In genomic region chr17:19377602-19378415, GRCh38 we compare ENCODE assay signal across 1 cellular context.
TF ChIP-seq lines count a peak whose summit lies in the region.

No MANE protein-coding gene starts in this region.

TF ChIP-seq in K562, 482 proteins besides CTCF, POLR2A, EP300 and RAD21 (continued from another document and continues in another):
- TF ChIP-seq AFF1 (IDR thresholded peaks at IDR 0.05; ENCODE audit: low read depth in 1 of 2, partially characterized antibody in 2 of 2) (no peak), SRSF9 (IDR thresholded peaks at IDR 0.05; ENCODE audit: borderline replicate concordance, low read depth, low read length) (no peak), POLR3A (IDR thresholded peaks at IDR 0.05; ENCODE audit: borderline replicate concordance, extremely low read depth, insufficient read depth, insufficient read length) (no peak), GTF3C2 (IDR thresholded peaks at IDR 0.05; ENCODE audit: borderline replicate concordance, extremely low read depth, insufficient read length) (no peak), SETDB1 (IDR thresholded peaks at IDR 0.05; ENCODE audit: low read length) (no peak), NFXL1 (CRISPR knock-in tag; IDR thresholded peaks at IDR 0.05) (no peak), BRD4 (IDR thresholded peaks at IDR 0.05) (no peak), ZNF165 (CRISPR knock-in tag; IDR thresholded peaks at IDR 0.05; ENCODE audit: borderline replicate concordance) (no peak), NR2C1 (IDR thresholded peaks at IDR 0.05) (no peak), NR2C1 (tag; IDR thresholded peaks at IDR 0.05) (no peak), ZNF445 (CRISPR knock-in tag; IDR thresholded peaks at IDR 0.05; ENCODE audit: low read depth) (no peak), NFE2 (IDR thresholded peaks at IDR 0.05; ENCODE audit: low read depth) (no peak), KLF1 (tag; IDR thresholded peaks at IDR 0.05) (peak; percentile 95), ZNF436 (CRISPR knock-in tag; IDR thresholded peaks at IDR 0.05) (no peak), POLR2H (tag; IDR thresholded peaks at IDR 0.05; ENCODE audit: low read depth) (no peak), THAP7 (CRISPR knock-in tag; IDR thresholded peaks at IDR 0.05) (peak; percentile 94), BHLHE40 (IDR thresholded peaks at IDR 0.05; ENCODE audit: low read length) (peak; percentile 87), MTA2 (IDR thresholded peaks at IDR 0.05; ENCODE audit: low read depth) (no peak), CCNT2 (IDR thresholded peaks at IDR 0.05; ENCODE audit: borderline replicate concordance, extremely low read depth, insufficient read length, low read depth, low read length) (no peak), POLR2G (IDR thresholded peaks at IDR 0.05; ENCODE audit: low read depth, low read length) (peak; percentile 87), TOE1 (IDR thresholded peaks at IDR 0.05; ENCODE audit: borderline replicate concordance) (no peak; the same call in 1 of the 2 replicates), TOE1 (CRISPR knock-in tag; IDR thresholded peaks at IDR 0.05; ENCODE audit: borderline replicate concordance, low read depth) (no peak), E2F6 (IDR thresholded peaks at IDR 0.05; ENCODE audit: borderline replicate concordance in 1 of 2, extremely low read depth in 1 of 2, insufficient read depth in 1 of 2, insufficient read length in 1 of 2, low read depth in 1 of 2, low read length in 1 of 2, poor library complexity in 1 of 2, severe bottlenecking in 1 of 2) (peak in 1 of 2 experiments; percentile 54), BACH1 (tag; IDR thresholded peaks at IDR 0.05) (no peak), ZNF384 (IDR thresholded peaks at IDR 0.05; ENCODE audit: low read depth, low read length) (no peak), C11orf30 (IDR thresholded peaks at IDR 0.05; ENCODE audit: low read depth) (peak; percentile 48), SIN3A (IDR thresholded peaks at IDR 0.05; ENCODE audit: borderline replicate concordance in 2 of 2, control insufficient read depth in 1 of 2, low read depth in 2 of 2, low read length in 2 of 2) (peak in 1 of 2 experiments; percentile 25; a peak in 1 of 4 replicates), ZNF76 (CRISPR knock-in tag; IDR thresholded peaks at IDR 0.05; ENCODE audit: borderline replicate concordance) (no peak), SMARCA5 (IDR thresholded peaks at IDR 0.05) (no peak), PTRF (tag; IDR thresholded peaks at IDR 0.05) (no peak), TGIF2 (CRISPR knock-in tag; IDR thresholded peaks at IDR 0.05) (no peak), ATF6 (CRISPR knock-in tag; IDR thresholded peaks at IDR 0.05) (no peak), CAMTA2 (CRISPR knock-in tag; conservative IDR thresholded peaks at IDR 0.05) (no peak)
- TF ChIP-seq, protein P1, sequence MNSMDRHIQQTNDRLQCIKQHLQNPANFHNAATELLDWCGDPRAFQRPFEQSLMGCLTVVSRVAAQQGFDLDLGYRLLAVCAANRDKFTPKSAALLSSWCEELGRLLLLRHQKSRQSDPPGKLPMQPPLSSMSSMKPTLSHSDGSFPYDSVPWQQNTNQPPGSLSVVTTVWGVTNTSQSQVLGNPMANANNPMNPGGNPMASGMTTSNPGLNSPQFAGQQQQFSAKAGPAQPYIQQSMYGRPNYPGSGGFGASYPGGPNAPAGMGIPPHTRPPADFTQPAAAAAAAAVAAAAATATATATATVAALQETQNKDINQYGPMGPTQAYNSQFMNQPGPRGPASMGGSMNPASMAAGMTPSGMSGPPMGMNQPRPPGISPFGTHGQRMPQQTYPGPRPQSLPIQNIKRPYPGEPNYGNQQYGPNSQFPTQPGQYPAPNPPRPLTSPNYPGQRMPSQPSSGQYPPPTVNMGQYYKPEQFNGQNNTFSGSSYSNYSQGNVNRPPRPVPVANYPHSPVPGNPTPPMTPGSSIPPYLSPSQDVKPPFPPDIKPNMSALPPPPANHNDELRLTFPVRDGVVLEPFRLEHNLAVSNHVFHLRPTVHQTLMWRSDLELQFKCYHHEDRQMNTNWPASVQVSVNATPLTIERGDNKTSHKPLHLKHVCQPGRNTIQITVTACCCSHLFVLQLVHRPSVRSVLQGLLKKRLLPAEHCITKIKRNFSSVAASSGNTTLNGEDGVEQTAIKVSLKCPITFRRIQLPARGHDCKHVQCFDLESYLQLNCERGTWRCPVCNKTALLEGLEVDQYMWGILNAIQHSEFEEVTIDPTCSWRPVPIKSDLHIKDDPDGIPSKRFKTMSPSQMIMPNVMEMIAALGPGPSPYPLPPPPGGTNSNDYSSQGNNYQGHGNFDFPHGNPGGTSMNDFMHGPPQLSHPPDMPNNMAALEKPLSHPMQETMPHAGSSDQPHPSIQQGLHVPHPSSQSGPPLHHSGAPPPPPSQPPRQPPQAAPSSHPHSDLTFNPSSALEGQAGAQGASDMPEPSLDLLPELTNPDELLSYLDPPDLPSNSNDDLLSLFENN (IDR thresholded peaks at IDR 0.05; ENCODE audit: low read depth in 2 of 2, low read length in 2 of 2), result no peak
- TF ChIP-seq, protein P2, sequence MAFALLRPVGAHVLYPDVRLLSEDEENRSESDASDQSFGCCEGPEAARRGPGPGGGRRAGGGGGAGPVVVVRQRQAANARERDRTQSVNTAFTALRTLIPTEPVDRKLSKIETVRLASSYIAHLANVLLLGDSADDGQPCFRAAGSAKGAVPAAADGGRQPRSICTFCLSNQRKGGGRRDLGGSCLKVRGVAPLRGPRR (CRISPR knock-in tag; IDR thresholded peaks at IDR 0.05), result no peak
- TF ChIP-seq, protein P3, sequence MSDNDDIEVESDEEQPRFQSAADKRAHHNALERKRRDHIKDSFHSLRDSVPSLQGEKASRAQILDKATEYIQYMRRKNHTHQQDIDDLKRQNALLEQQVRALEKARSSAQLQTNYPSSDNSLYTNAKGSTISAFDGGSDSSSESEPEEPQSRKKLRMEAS (CRISPR knock-in tag; IDR thresholded peaks at IDR 0.05), result peak; percentile 53; the same call in 1 of the 2 replicates
- TF ChIP-seq, protein P4, sequence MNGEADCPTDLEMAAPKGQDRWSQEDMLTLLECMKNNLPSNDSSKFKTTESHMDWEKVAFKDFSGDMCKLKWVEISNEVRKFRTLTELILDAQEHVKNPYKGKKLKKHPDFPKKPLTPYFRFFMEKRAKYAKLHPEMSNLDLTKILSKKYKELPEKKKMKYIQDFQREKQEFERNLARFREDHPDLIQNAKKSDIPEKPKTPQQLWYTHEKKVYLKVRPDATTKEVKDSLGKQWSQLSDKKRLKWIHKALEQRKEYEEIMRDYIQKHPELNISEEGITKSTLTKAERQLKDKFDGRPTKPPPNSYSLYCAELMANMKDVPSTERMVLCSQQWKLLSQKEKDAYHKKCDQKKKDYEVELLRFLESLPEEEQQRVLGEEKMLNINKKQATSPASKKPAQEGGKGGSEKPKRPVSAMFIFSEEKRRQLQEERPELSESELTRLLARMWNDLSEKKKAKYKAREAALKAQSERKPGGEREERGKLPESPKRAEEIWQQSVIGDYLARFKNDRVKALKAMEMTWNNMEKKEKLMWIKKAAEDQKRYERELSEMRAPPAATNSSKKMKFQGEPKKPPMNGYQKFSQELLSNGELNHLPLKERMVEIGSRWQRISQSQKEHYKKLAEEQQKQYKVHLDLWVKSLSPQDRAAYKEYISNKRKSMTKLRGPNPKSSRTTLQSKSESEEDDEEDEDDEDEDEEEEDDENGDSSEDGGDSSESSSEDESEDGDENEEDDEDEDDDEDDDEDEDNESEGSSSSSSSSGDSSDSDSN (IDR thresholded peaks at IDR 0.05; ENCODE audit: borderline replicate concordance in 1 of 2, low read depth in 2 of 2, low read length in 2 of 2), result peak in 1 of 2 experiments; percentile 42; a peak in 1 of 4 replicates
- TF ChIP-seq, protein P5, sequence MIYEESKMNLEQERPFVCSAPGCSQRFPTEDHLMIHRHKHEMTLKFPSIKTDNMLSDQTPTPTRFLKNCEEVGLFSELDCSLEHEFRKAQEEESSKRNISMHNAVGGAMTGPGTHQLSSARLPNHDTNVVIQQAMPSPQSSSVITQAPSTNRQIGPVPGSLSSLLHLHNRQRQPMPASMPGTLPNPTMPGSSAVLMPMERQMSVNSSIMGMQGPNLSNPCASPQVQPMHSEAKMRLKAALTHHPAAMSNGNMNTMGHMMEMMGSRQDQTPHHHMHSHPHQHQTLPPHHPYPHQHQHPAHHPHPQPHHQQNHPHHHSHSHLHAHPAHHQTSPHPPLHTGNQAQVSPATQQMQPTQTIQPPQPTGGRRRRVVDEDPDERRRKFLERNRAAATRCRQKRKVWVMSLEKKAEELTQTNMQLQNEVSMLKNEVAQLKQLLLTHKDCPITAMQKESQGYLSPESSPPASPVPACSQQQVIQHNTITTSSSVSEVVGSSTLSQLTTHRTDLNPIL (CRISPR knock-in tag; IDR thresholded peaks at IDR 0.05), result no peak
